Comparison of ENCODE assay signal across 2 cellular contexts in the genomic region with DNA sequence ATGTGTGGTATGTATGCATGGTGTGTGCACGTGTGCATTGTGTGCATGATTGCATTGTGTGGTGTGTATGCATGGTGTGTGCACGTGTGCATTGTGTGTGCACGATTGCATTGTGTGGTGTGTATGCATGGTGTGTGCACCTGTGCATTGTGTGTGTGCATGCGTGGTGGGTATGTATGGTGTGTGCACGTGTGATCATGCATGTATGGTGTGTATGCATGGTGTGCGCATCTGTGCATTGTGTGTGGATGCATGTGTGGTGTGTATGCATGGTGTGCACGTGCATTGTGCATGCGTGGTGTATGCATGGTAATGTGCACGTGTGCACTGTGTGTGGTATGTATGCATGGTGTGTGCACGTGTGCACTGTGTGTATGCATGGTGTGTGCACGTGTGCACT.
A peak's percentile ranks its signal among the peaks of the same experiment; 100 is the strongest.
TF ChIP-seq lines count a peak whose summit lies in the region.

No MANE protein-coding gene starts in this region.

TF ChIP-seq in GM12891, 5 proteins besides CTCF, POLR2A, EP300 and RAD21:
- TF ChIP-seq POU2F2 (IDR thresholded peaks at IDR 0.05; ENCODE audit: low read depth, low read length), result no peak
- TF ChIP-seq POLR2AphosphoS5 (IDR thresholded peaks at IDR 0.05; ENCODE audit: low read depth, low read length), result peak; percentile 75; the same call in 1 of the 2 replicates

TF ChIP-seq in GM12878, 131 proteins besides CTCF, POLR2A, EP300 and RAD21:
- peak; percentile 39; the same call in 1 of the 2 replicates for TF ChIP-seq POLR2AphosphoS5 (IDR thresholded peaks at IDR 0.05; ENCODE audit: low read length)
- TF ChIP-seq, protein P1, sequence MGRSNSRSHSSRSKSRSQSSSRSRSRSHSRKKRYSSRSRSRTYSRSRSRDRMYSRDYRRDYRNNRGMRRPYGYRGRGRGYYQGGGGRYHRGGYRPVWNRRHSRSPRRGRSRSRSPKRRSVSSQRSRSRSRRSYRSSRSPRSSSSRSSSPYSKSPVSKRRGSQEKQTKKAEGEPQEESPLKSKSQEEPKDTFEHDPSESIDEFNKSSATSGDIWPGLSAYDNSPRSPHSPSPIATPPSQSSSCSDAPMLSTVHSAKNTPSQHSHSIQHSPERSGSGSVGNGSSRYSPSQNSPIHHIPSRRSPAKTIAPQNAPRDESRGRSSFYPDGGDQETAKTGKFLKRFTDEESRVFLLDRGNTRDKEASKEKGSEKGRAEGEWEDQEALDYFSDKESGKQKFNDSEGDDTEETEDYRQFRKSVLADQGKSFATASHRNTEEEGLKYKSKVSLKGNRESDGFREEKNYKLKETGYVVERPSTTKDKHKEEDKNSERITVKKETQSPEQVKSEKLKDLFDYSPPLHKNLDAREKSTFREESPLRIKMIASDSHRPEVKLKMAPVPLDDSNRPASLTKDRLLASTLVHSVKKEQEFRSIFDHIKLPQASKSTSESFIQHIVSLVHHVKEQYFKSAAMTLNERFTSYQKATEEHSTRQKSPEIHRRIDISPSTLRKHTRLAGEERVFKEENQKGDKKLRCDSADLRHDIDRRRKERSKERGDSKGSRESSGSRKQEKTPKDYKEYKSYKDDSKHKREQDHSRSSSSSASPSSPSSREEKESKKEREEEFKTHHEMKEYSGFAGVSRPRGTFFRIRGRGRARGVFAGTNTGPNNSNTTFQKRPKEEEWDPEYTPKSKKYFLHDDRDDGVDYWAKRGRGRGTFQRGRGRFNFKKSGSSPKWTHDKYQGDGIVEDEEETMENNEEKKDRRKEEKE (IDR thresholded peaks at IDR 0.05), result no peak
